ENCODE assay signal across 9 cellular contexts in genomic region chr4:14178421-14178820, GRCh38.
DNase-seq lines count a peak whose midpoint lies in the region; ATAC-seq and TF ChIP-seq lines count a peak whose summit lies in the region.
"Had no signal": no experiment of that assay in that cellular context is flagged by ENCODE, and none has a peak within 500 bp of the region (broad histone marks: within the 10 kb centered on the region; RNA-seq: fewer than 3 reads in every experiment).

No MANE protein-coding gene starts in this region.

- intact Hi-C loops in cardiac septum (cut with DNase I): no loop called here

- peak overlapping the region; percentile 62 for H3K27ac ChIP-seq in ACC112 (ENCODE audit: low read depth, low read length)

- no peaks in the 10 kb centered on the region for H3K36me3 Mint-ChIP-seq in T-helper 2 cell treated with Interferon-gamma antibody and Interleukin-4, amounts not matched to agents 5 μg/mL and 100 μg/mL, for 36 hours (ENCODE audit: low read depth)
- no peaks in the 10 kb centered on the region for H3K36me3 Mint-ChIP-seq in mesothelial cell of epicardium
- H3K36me3 Mint-ChIP-seq: brain had no signal

- H2AFZ ChIP-seq in ACC112 (ENCODE audit: low read length, unreplicated experiment): peak overlapping the region; percentile 82

- H3K27me3 Mint-ChIP-seq in T-helper 2 cell treated with Interferon-gamma antibody and Interleukin-4, amounts not matched to agents 5 μg/mL and 100 μg/mL, for 36 hours (ENCODE audit: low read depth): no peaks in the 10 kb centered on the region
- peaks cover 20% of the 10 kb centered on the region for H3K27me3 Mint-ChIP-seq in mesothelial cell of epicardium (ENCODE audit: low read depth)

- peak overlapping the region; percentile 53 for H3K27ac Mint-ChIP-seq in T-helper 2 cell treated with Interferon-gamma antibody and Interleukin-4, amounts not matched to agents 5 μg/mL and 100 μg/mL, for 36 hours
- H3K27ac Mint-ChIP-seq in mesothelial cell of epicardium: no peak overlapping the region
- H3K27ac Mint-ChIP-seq: brain had no signal

- H3K27me3 ChIP-seq in ACC112 (ENCODE audit: insufficient read depth, low read length): no peaks in the 10 kb centered on the region

- no peak for TF ChIP-seq CTCF in mesothelial cell of epicardium (IDR thresholded peaks at IDR 0.05; ENCODE audit: unreplicated experiment)

- H3K4me1 ChIP-seq in ACC112 (ENCODE audit: control insufficient read depth, insufficient read depth, low read length, unreplicated experiment): peaks cover 29% of the 10 kb centered on the region

- H3K9me3 Mint-ChIP-seq in T-helper 2 cell treated with Interferon-gamma antibody and Interleukin-4, amounts not matched to agents 5 μg/mL and 100 μg/mL, for 36 hours: no peaks in the 10 kb centered on the region
- no peaks in the 10 kb centered on the region for H3K9me3 Mint-ChIP-seq in mesothelial cell of epicardium
- H3K9me3 Mint-ChIP-seq: brain had no signal

- peaks cover 15% of the 10 kb centered on the region for H3K4me1 Mint-ChIP-seq in T-helper 2 cell treated with Interferon-gamma antibody and Interleukin-4, amounts not matched to agents 5 μg/mL and 100 μg/mL, for 36 hours (ENCODE audit: low read depth)
- peaks cover 8% of the 10 kb centered on the region for H3K4me1 Mint-ChIP-seq in mesothelial cell of epicardium

- no peaks in the 10 kb centered on the region for H3K36me3 ChIP-seq in ACC112 (ENCODE audit: insufficient read depth, low read length)

- no peaks in the 10 kb centered on the region for H3K79me2 ChIP-seq in ACC112 (ENCODE audit: control insufficient read depth, insufficient read depth, low read length, unreplicated experiment)

- peak; percentile 74 for ATAC-seq in GM18909 (IDR thresholded peaks at IDR 0.05; ENCODE audit: poor library complexity, unreplicated experiment)
- peak; percentile 68 for ATAC-seq in HG03095 (IDR thresholded peaks at IDR 0.05; ENCODE audit: unreplicated experiment)

- DNase-seq in T-helper 2 cell treated with Interferon-gamma antibody and Interleukin-4, amounts not matched to agents 5 μg/mL and 100 μg/mL, for 36 hours (ENCODE audit: low spot score): peak; percentile 4
- DNase-seq in myocyte (ENCODE audit: low read depth) (peak; percentile 45), HUDEP-2 (lab: John Stamatoyannopoulos, UW; ENCODE audit: unreplicated experiment in 76 of 76) (no peak), cardiac septum (ENCODE audit: low spot score) (no peak), mesothelial cell of epicardium (ENCODE audit: low spot score in 2 of 2, unreplicated experiment in 2 of 2) (no peak)

- peak overlapping the region; percentile 33; the same call in 1 of the 2 replicates for H3K4me3 ChIP-seq in ACC112 (ENCODE audit: low read depth, low read length)

- peak overlapping the region; percentile 35 for H3K4me3 Mint-ChIP-seq in T-helper 2 cell treated with Interferon-gamma antibody and Interleukin-4, amounts not matched to agents 5 μg/mL and 100 μg/mL, for 36 hours
- H3K4me3 Mint-ChIP-seq in mesothelial cell of epicardium: no peak overlapping the region
- H3K4me3 Mint-ChIP-seq: brain had no signal

Comparison
In these comparisons a context has a peak if more than half of its experiments do, and no peak if none do; other contexts are left out.
1. DNase-seq: peak in T-helper 2 cell treated with Interferon-gamma antibody and Interleukin-4, amounts not matched to agents 5 μg/mL and 100 μg/mL, for 36 hours (single experiment) and myocyte (single experiment); none in HUDEP-2 (0 of 76), cardiac septum (single experiment) and mesothelial cell of epicardium (0 of 2).